In genomic region chr3:195271116-195271858, GRCh38 we compare ENCODE assay signal across 8 cellular contexts. TPM values are rescaled to one million over a fixed set of nuclear protein-coding genes. Genes with fewer than 3 reads are reported as not detected.
DNase-seq lines count a peak whose midpoint lies in the region; ATAC-seq and TF ChIP-seq lines count a peak whose summit lies in the region.

A gene with protein sequence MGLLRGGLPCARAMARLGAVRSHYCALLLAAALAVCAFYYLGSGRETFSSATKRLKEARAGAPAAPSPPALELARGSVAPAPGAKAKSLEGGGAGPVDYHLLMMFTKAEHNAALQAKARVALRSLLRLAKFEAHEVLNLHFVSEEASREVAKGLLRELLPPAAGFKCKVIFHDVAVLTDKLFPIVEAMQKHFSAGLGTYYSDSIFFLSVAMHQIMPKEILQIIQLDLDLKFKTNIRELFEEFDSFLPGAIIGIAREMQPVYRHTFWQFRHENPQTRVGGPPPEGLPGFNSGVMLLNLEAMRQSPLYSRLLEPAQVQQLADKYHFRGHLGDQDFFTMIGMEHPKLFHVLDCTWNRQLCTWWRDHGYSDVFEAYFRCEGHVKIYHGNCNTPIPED (minus strand): TSS chr3:195271159. CDS start chr3:195271058, 101 bp downstream.

- CTCF ChIA-PET in Panc1 (lab: Charles Lee), result interaction anchor here (0.6 to 3.2 kb wide), 30 partner anchors 8 to 599 kb away, joined by 3 to 22 read pairs (median 3); partner anchors contain the start of genes ACAP2 and LSG1
- CTCF ChIA-PET in naive thymus-derived CD4-positive, alpha-beta T cell (lab: Charles Lee), result interaction anchor here (0.5 to 6.5 kb wide), 32 partner anchors 9 to 602 kb away, joined by 3 to 76 read pairs (median 4); partner anchors contain the start of genes LSG1 and PPP1R2

- peak; percentile 93 for ATAC-seq in Panc1
- peak; percentile 93 for ATAC-seq in naive thymus-derived CD4-positive, alpha-beta T cell
- ATAC-seq in stimulated activated memory B cell treated with anti-CD40 and anti-IgM and Interleukin-4, amounts not matched to agents 10 μg/mL and 1 μg/mL and 100 μg/mL, for 72 hours, result peak; percentile 96

- BruUV-seq in Panc1 (replicated peaks; lab: Mats Ljungman, UMichigan), result TSS peak; percentile 87

- peak within 1 kb of the TSS; percentile 97 for H2AFZ ChIP-seq in GM23248
- peak within 1 kb of the TSS; percentile 94 for H2AFZ ChIP-seq in Karpas-422 (ENCODE audit: low read length)

- POLR2A ChIA-PET in Panc1 (lab: Charles Lee), result interaction anchor here (0.6 kb wide), 2 partner anchors 63 to 152 kb away, joined by 3 to 8 read pairs; no protein-coding TSS in a partner anchor
- POLR2A ChIA-PET in naive thymus-derived CD4-positive, alpha-beta T cell (lab: Charles Lee), result interaction anchor here (0.6 to 2.0 kb wide), 15 partner anchors 12 to 1671 kb away, joined by 3 to 13 read pairs (median 4); partner anchors contain the start of genes LSG1, NCBP2 and PPP1R2

- H3K4me2 ChIP-seq in GM23248 (ENCODE audit: unreplicated experiment) (peak within 1 kb of the TSS; percentile 91), Karpas-422 (ENCODE audit: low read depth, low read length, poor library complexity, severe bottlenecking) (peak within 1 kb of the TSS; percentile 76)

- H3K9me3 Mint-ChIP-seq in activated T-helper 1 cell treated with anti-CD3 and anti-CD28 coated beads, Interleukin-12 subunit alpha, Interleukin-12 subunit beta, Interleukin-2, Interleukin-4 antibody, amounts not matched to agents 30 ng/mL and 10 ng/mL and 1 ng/mL, durations not matched to agents 14 hours and 24 hours and 36 hours, result no peaks in the 10 kb centered on the region
- no peaks in the 10 kb centered on the region for H3K9me3 Mint-ChIP-seq in naive thymus-derived CD4-positive, alpha-beta T cell
- H3K9me3 Mint-ChIP-seq in stimulated activated memory B cell treated with anti-CD40 and anti-IgM and Interleukin-4, amounts not matched to agents 10 μg/mL and 1 μg/mL and 100 μg/mL, for 72 hours, result no peaks in the 10 kb centered on the region

- H3K79me2 ChIP-seq in GM23248 (ENCODE audit: insufficient read depth) (peaks cover 33% of the 10 kb centered on the region), Karpas-422 (ENCODE audit: low read length) (peaks cover 19% of the 10 kb centered on the region)

- H3K9me2 ChIP-seq in GM23248 (ENCODE audit: insufficient read depth) (no peaks in the 10 kb centered on the region), Karpas-422 (replicated peaks; ENCODE audit: insufficient read depth, low read length) (no peaks in the 10 kb centered on the region)

- TF ChIP-seq CTCF in Panc1 (IDR thresholded peaks at IDR 0.05), result peak; percentile 98

- no peaks in the 10 kb centered on the region for H4K20me1 ChIP-seq in GM23248 (ENCODE audit: insufficient read depth)
- peaks cover 22% of the 10 kb centered on the region for H4K20me1 ChIP-seq in Karpas-422 (ENCODE audit: insufficient read depth, low read depth, low read length)

- in situ Hi-C loops in GM23248 (cut with MboI) (loop anchor here (5.0 kb wide), 1 partner anchor 251 kb away; no protein-coding TSS in a partner anchor), Panc1 (cut with HindIII; ENCODE audit: low pct_unique_long_range_greater_than_20kb, low sequenced_read_pairs) (no loop called here)

- no peaks in the 10 kb centered on the region for H3K27me3 Mint-ChIP-seq in activated T-helper 1 cell treated with anti-CD3 and anti-CD28 coated beads, Interleukin-12 subunit alpha, Interleukin-12 subunit beta, Interleukin-2, Interleukin-4 antibody, amounts not matched to agents 30 ng/mL and 10 ng/mL and 1 ng/mL, durations not matched to agents 14 hours and 24 hours and 36 hours (ENCODE audit: insufficient read depth)
- no peaks in the 10 kb centered on the region for H3K27me3 Mint-ChIP-seq in naive thymus-derived CD4-positive, alpha-beta T cell
- no peaks in the 10 kb centered on the region for H3K27me3 Mint-ChIP-seq in stimulated activated memory B cell treated with anti-CD40 and anti-IgM and Interleukin-4, amounts not matched to agents 10 μg/mL and 1 μg/mL and 100 μg/mL, for 72 hours

- H3K4me3 ChIP-seq in GM23248, result peak within 1 kb of the TSS; percentile 93
- H3K4me3 ChIP-seq in Karpas-422 (ENCODE audit: low read length), result peak within 1 kb of the TSS; percentile 88
- H3K4me3 ChIP-seq in Panc1 (ENCODE audit: low read depth in 2 of 2, low read length in 2 of 2), result peak within 1 kb of the TSS; percentile 76 to 91
- peak within 1 kb of the TSS; percentile 97 for H3K4me3 ChIP-seq in naive thymus-derived CD4-positive, alpha-beta T cell (ENCODE audit: low read length)

- H3K27ac ChIP-seq in GM23248, result peak within 1 kb of the TSS; percentile 52
- peak within 1 kb of the TSS; percentile 65 for H3K27ac ChIP-seq in Karpas-422 (ENCODE audit: low read length)
- peak within 1 kb of the TSS; percentile 92 for H3K27ac ChIP-seq in Panc1 (ENCODE audit: low read length)
- peak within 1 kb of the TSS; percentile 64 for H3K27ac ChIP-seq in naive thymus-derived CD4-positive, alpha-beta T cell (ENCODE audit: low read depth, low read length)

- H3K36me3 Mint-ChIP-seq in activated T-helper 1 cell treated with anti-CD3 and anti-CD28 coated beads, Interleukin-12 subunit alpha, Interleukin-12 subunit beta, Interleukin-2, Interleukin-4 antibody, amounts not matched to agents 30 ng/mL and 10 ng/mL and 1 ng/mL, durations not matched to agents 14 hours and 24 hours and 36 hours (ENCODE audit: low read depth), result peaks cover 6% of the 10 kb centered on the region
- H3K36me3 Mint-ChIP-seq in naive thymus-derived CD4-positive, alpha-beta T cell, result peaks cover 0 to 6% (median 0%) of the 10 kb centered on the region in 5 donors
- peaks cover 13% of the 10 kb centered on the region for H3K36me3 Mint-ChIP-seq in stimulated activated memory B cell treated with anti-CD40 and anti-IgM and Interleukin-4, amounts not matched to agents 10 μg/mL and 1 μg/mL and 100 μg/mL, for 72 hours

- no peaks in the 10 kb centered on the region for H3K9me3 ChIP-seq in GM23248 (ENCODE audit: low read depth)
- no peaks in the 10 kb centered on the region for H3K9me3 ChIP-seq in Karpas-422 (ENCODE audit: low read length)
- no peaks in the 10 kb centered on the region for H3K9me3 ChIP-seq in Panc1 (ENCODE audit: control insufficient read depth, insufficient read depth, low read depth, low read length)
- no peaks in the 10 kb centered on the region for H3K9me3 ChIP-seq in naive thymus-derived CD4-positive, alpha-beta T cell (ENCODE audit: control insufficient read depth in 2 of 3, low read length in 3 of 3)

- H3K27me3 ChIP-seq in GM23248 (replicated peaks; ENCODE audit: insufficient read depth) (no peaks in the 10 kb centered on the region), Karpas-422 (ENCODE audit: low read length) (no peaks in the 10 kb centered on the region), Panc1 (ENCODE audit: control insufficient read depth, insufficient read depth, low read length) (no peaks in the 10 kb centered on the region)
- no peaks in the 10 kb centered on the region for H3K27me3 ChIP-seq in naive thymus-derived CD4-positive, alpha-beta T cell (ENCODE audit: control insufficient read depth in 2 of 2, insufficient read depth in 2 of 2, low read length in 2 of 2)

- 1 to 3% methylated on average over 29 to 57 of the region's 62 CpGs for WGBS in GM23248 (ENCODE audit: low coverage in 1 of 2, low lambda C conversion rate in 2 of 2, missing lambda C conversion rate in 2 of 2), 2 experiments

- peak; percentile 96 for DNase-seq in Daoy (ENCODE audit: low read depth)
- peak; percentile 93 for DNase-seq in GM23248
- DNase-seq in Karpas-422, result peak; percentile 98
- peak; percentile 52 for DNase-seq in Panc1 (ENCODE audit: low read depth, low spot score)
- DNase-seq in activated T-helper 1 cell treated with anti-CD3 and anti-CD28 coated beads, Interleukin-12 subunit alpha, Interleukin-12 subunit beta, Interleukin-2, Interleukin-4 antibody, amounts not matched to agents 30 ng/mL and 10 ng/mL and 1 ng/mL, durations not matched to agents 14 hours and 24 hours and 36 hours (ENCODE audit: low spot score), result peak; percentile 85
- DNase-seq in fibroblast of gingiva (ENCODE audit: low read depth), result peak; percentile 86
- DNase-seq in naive thymus-derived CD4-positive, alpha-beta T cell, result peak; percentile 82 to 93 (median 91)

- peaks cover 15% of the 10 kb centered on the region for H3K4me1 ChIP-seq in GM23248 (ENCODE audit: insufficient read depth)
- H3K4me1 ChIP-seq in Karpas-422 (ENCODE audit: low read length), result peaks cover 29% of the 10 kb centered on the region
- H3K4me1 ChIP-seq in Panc1 (ENCODE audit: control insufficient read depth, insufficient read depth, low read length), result peaks cover 19% of the 10 kb centered on the region
- peaks cover 16 to 22% of the 10 kb centered on the region in 2 donors for H3K4me1 ChIP-seq in naive thymus-derived CD4-positive, alpha-beta T cell (ENCODE audit: control insufficient read depth in 2 of 2, insufficient read depth in 2 of 2, low read length in 2 of 2)

- no peaks in the 10 kb centered on the region for H3K36me3 ChIP-seq in GM23248 (ENCODE audit: low read depth)
- peaks cover 4% of the 10 kb centered on the region; the same call in 1 of the 2 replicates for H3K36me3 ChIP-seq in Karpas-422 (ENCODE audit: insufficient read depth, low read length)
- H3K36me3 ChIP-seq in Panc1 (ENCODE audit: control insufficient read depth, insufficient read depth, low read length), result peaks cover 3% of the 10 kb centered on the region; the same call in 1 of the 2 replicates
- H3K36me3 ChIP-seq in naive thymus-derived CD4-positive, alpha-beta T cell (ENCODE audit: control insufficient read depth in 2 of 3, insufficient read depth in 3 of 3, low read length in 3 of 3), result no peaks in the 10 kb centered on the region

- peak within 1 kb of the TSS; percentile 91 for H3K27ac Mint-ChIP-seq in activated T-helper 1 cell treated with anti-CD3 and anti-CD28 coated beads, Interleukin-12 subunit alpha, Interleukin-12 subunit beta, Interleukin-2, Interleukin-4 antibody, amounts not matched to agents 30 ng/mL and 10 ng/mL and 1 ng/mL, durations not matched to agents 14 hours and 24 hours and 36 hours
- H3K27ac Mint-ChIP-seq in naive thymus-derived CD4-positive, alpha-beta T cell, result peak within 1 kb of the TSS; percentile 63 to 89 (median 86)
- peak within 1 kb of the TSS; percentile 80 for H3K27ac Mint-ChIP-seq in stimulated activated memory B cell treated with anti-CD40 and anti-IgM and Interleukin-4, amounts not matched to agents 10 μg/mL and 1 μg/mL and 100 μg/mL, for 72 hours

- intact Hi-C loops in Panc1 (cut with micrococcal nuclease; ENCODE audit: unreplicated experiment), result loop anchor here (1.0 kb wide), 1 partner anchor 251 kb away; no protein-coding TSS in a partner anchor
- intact Hi-C loops in activated T-helper 1 cell treated with anti-CD3 and anti-CD28 coated beads, Interleukin-12 subunit alpha, Interleukin-12 subunit beta, Interleukin-2, Interleukin-4 antibody, amounts not matched to agents 30 ng/mL and 10 ng/mL and 1 ng/mL, durations not matched to agents 14 hours and 24 hours and 36 hours (cut with micrococcal nuclease), result loop anchor here (1.0 to 5.0 kb wide), 11 partner anchors 11 to 784 kb away; partner anchors contain the start of genes ACAP2, ATP13A3, LSG1 and PPP1R2
- intact Hi-C loops in naive thymus-derived CD4-positive, alpha-beta T cell (cut with micrococcal nuclease), result loop anchor here (1.0 to 10.0 kb wide), 18 partner anchors 11 to 784 kb away; partner anchors contain the start of genes ATP13A3 (in 2 of the 2), PPP1R2 (in 2 of the 2), TNK2 (in 2 of the 2) and ACAP2 (in 1 of the 2)

- peaks cover 25% of the 10 kb centered on the region for H3F3A ChIP-seq in GM23248 (ENCODE audit: insufficient read depth)

- H3K9ac ChIP-seq in GM23248 (peak within 1 kb of the TSS; percentile 78), Karpas-422 (ENCODE audit: low read length) (peak within 1 kb of the TSS; percentile 82)

- H3K4me3 Mint-ChIP-seq in activated T-helper 1 cell treated with anti-CD3 and anti-CD28 coated beads, Interleukin-12 subunit alpha, Interleukin-12 subunit beta, Interleukin-2, Interleukin-4 antibody, amounts not matched to agents 30 ng/mL and 10 ng/mL and 1 ng/mL, durations not matched to agents 14 hours and 24 hours and 36 hours, result peak within 1 kb of the TSS; percentile 89
- H3K4me3 Mint-ChIP-seq in naive thymus-derived CD4-positive, alpha-beta T cell, result peak within 1 kb of the TSS; percentile 82 to 91 (median 90)
- H3K4me3 Mint-ChIP-seq in stimulated activated memory B cell treated with anti-CD40 and anti-IgM and Interleukin-4, amounts not matched to agents 10 μg/mL and 1 μg/mL and 100 μg/mL, for 72 hours, result peak within 1 kb of the TSS; percentile 93

- peaks cover 30% of the 10 kb centered on the region for H3K4me1 Mint-ChIP-seq in activated T-helper 1 cell treated with anti-CD3 and anti-CD28 coated beads, Interleukin-12 subunit alpha, Interleukin-12 subunit beta, Interleukin-2, Interleukin-4 antibody, amounts not matched to agents 30 ng/mL and 10 ng/mL and 1 ng/mL, durations not matched to agents 14 hours and 24 hours and 36 hours (ENCODE audit: low read depth)
- peaks cover 16 to 36% (median 29%) of the 10 kb centered on the region in 7 donors for H3K4me1 Mint-ChIP-seq in naive thymus-derived CD4-positive, alpha-beta T cell
- peaks cover 26% of the 10 kb centered on the region for H3K4me1 Mint-ChIP-seq in stimulated activated memory B cell treated with anti-CD40 and anti-IgM and Interleukin-4, amounts not matched to agents 10 μg/mL and 1 μg/mL and 100 μg/mL, for 72 hours

RNA-seq across cellular contexts. Expression of the gene that starts here (rescaled TPM):
- total RNA-seq in Daoy (2014; rRNA removed; shearing (Covaris generic)), result 20.9 and 28.7 TPM in 2 replicates
- 42.4 and 44.7 TPM in 2 replicates for total RNA-seq in GM23248 (2014; rRNA removed; shearing (Covaris generic))
- polyA plus RNA-seq in GM23248 (2016; fragmentation: Nextera tagmentation; extraction: Ambion mirVana), result 22.8 and 24.3 TPM in 2 replicates
- total RNA-seq in Karpas-422 (2014; rRNA removed; shearing (Covaris generic); ENCODE audit: low replicate concordance), result 7.3 and 12.0 TPM in 2 replicates
- 26.0 TPM for total RNA-seq in Panc1 (2021; ENCODE audit: unreplicated experiment)
- 29.7 TPM for polyA plus RNA-seq in Panc1 (2012; ENCODE audit: insufficient read length)
- total RNA-seq in activated T-helper 1 cell treated with anti-CD3 and anti-CD28 coated beads, Interleukin-12 subunit alpha, Interleukin-12 subunit beta, Interleukin-2, Interleukin-4 antibody, amounts not matched to agents 30 ng/mL and 10 ng/mL and 1 ng/mL, durations not matched to agents 14 hours and 24 hours and 36 hours, result 14.5 and 14.9 TPM in 2 replicates
- 10 to 100 TPM in 1 of 5 experiments, 1 to 10 TPM in 4; 4.1 to 11.7 (median 9.1) TPM for total RNA-seq in naive thymus-derived CD4-positive, alpha-beta T cell
- polyA plus RNA-seq in naive thymus-derived CD4-positive, alpha-beta T cell, result 1 to 10 TPM; 4.5 to 7.2 TPM

Comparison
In these comparisons a context has a peak if more than half of its experiments do, and no peak if none do; other contexts are left out.
1. Peak in every context shown above with its lines: DNase-seq, ATAC-seq, H3K4me3 ChIP-seq and H3K27ac ChIP-seq.